ENCODE assay signal across 12 cellular contexts in genomic region chr19:27392027-27392632, GRCh38.
"Had no signal": no experiment of that assay in that cellular context is flagged by ENCODE, and none has a peak within 500 bp of the region (broad histone marks: within the 10 kb centered on the region; RNA-seq: fewer than 3 reads in every experiment).

No MANE protein-coding gene starts in this region.

- H3K36me3 ChIP-seq: heart left ventricle, right lobe of liver had no signal

- H3K36me3 Mint-ChIP-seq: activated naive CD8-positive, alpha-beta T cell treated with anti-CD3 and anti-CD28 coated beads, Interleukin-2, amount 10 ng/mL, durations not matched to agents 7 days and 5 days had no signal

- H3K4me3 ChIP-seq: heart left ventricle, right lobe of liver, testis had no signal

- H3K27ac Mint-ChIP-seq: activated CD4-positive, alpha-beta T cell treated with anti-CD3 and anti-CD28 coated beads, Interleukin-2, amount 10 ng/mL, durations not matched to agents 24 days and 14 days; activated naive CD8-positive, alpha-beta T cell treated with anti-CD3 and anti-CD28 coated beads, Interleukin-2, amount 10 ng/mL, durations not matched to agents 7 days and 5 days; naive thymus-derived CD4-positive, alpha-beta T cell; WTC11 had no signal

- ATAC-seq: heart left ventricle; naive thymus-derived CD4-positive, alpha-beta T cell; right lobe of liver; SK-N-SH treated with all-trans-retinoic acid at 6 μM for 48 hours; stimulated activated naive CD8-positive, alpha-beta T cell treated with anti-CD3 and anti-CD28 coated beads, Interleukin-15, Interleukin-2, amounts not matched to agents 100 U/mL and 50 U/mL, for 24 hours; WTC11 had no signal

- H3K27me3 Mint-ChIP-seq: activated CD4-positive, alpha-beta T cell treated with anti-CD3 and anti-CD28 coated beads, Interleukin-2, amount 10 ng/mL, durations not matched to agents 24 days and 14 days; activated naive CD8-positive, alpha-beta T cell treated with anti-CD3 and anti-CD28 coated beads, Interleukin-2, amount 10 ng/mL, durations not matched to agents 7 days and 5 days; naive thymus-derived CD4-positive, alpha-beta T cell had no signal

- H3K4me1 ChIP-seq: heart left ventricle, right lobe of liver, testis had no signal

- H3K4me1 Mint-ChIP-seq: activated CD4-positive, alpha-beta T cell treated with anti-CD3 and anti-CD28 coated beads, Interleukin-2, amount 10 ng/mL, durations not matched to agents 24 days and 14 days; activated naive CD8-positive, alpha-beta T cell treated with anti-CD3 and anti-CD28 coated beads, Interleukin-2, amount 10 ng/mL, durations not matched to agents 7 days and 5 days; naive thymus-derived CD4-positive, alpha-beta T cell; WTC11 had no signal

- DNase-seq: activated CD4-positive, alpha-beta T cell treated with anti-CD3 and anti-CD28 coated beads, Interleukin-2, amount 10 ng/mL, durations not matched to agents 24 days and 14 days; activated naive CD8-positive, alpha-beta T cell treated with anti-CD3 and anti-CD28 coated beads, Interleukin-2, amount 10 ng/mL, durations not matched to agents 7 days and 5 days; anterior cingulate cortex; foreskin melanocyte; naive thymus-derived CD4-positive, alpha-beta T cell; stimulated activated CD4-positive, alpha-beta T cell treated with anti-CD3 and anti-CD28 coated beads, Interleukin-1b, Interleukin-23, amount 100 ng/mL, for 48 hours; stimulated activated naive CD8-positive, alpha-beta T cell treated with anti-CD3 and anti-CD28 coated beads, Interleukin-15, Interleukin-2, amounts not matched to agents 100 U/mL and 50 U/mL, for 24 hours; testis had no signal

- H3K27me3 ChIP-seq: heart left ventricle, right lobe of liver, testis had no signal

- H3K9me3 ChIP-seq: testis had no signal

- H3K4me3 Mint-ChIP-seq: activated CD4-positive, alpha-beta T cell treated with anti-CD3 and anti-CD28 coated beads, Interleukin-2, amount 10 ng/mL, durations not matched to agents 24 days and 14 days; activated naive CD8-positive, alpha-beta T cell treated with anti-CD3 and anti-CD28 coated beads, Interleukin-2, amount 10 ng/mL, durations not matched to agents 7 days and 5 days; naive thymus-derived CD4-positive, alpha-beta T cell; WTC11 had no signal

- H3K27ac ChIP-seq: heart left ventricle, right lobe of liver, testis had no signal
